In genomic region chr3:152330565-152330964, GRCh38 we compare ENCODE assay signal across 9 cellular contexts.
DNase-seq lines count a peak whose midpoint lies in the region; ATAC-seq and TF ChIP-seq lines count a peak whose summit lies in the region.
"Had no signal": no experiment of that assay in that cellular context is flagged by ENCODE, and none has a peak within 500 bp of the region (broad histone marks: within the 10 kb centered on the region; RNA-seq: fewer than 3 reads in every experiment).

No MANE protein-coding gene starts in this region.

- CTCF ChIA-PET in HCT116 (lab: Charles Lee), result interaction anchor here (1.5 kb wide), 1 partner anchor 304 kb away, joined by 3 read pairs; no protein-coding TSS in a partner anchor

- RAD21 ChIA-PET in HCT116 (lab: Charles Lee; ENCODE audit: low non-redundant PET in 1 of 2, low total read pairs in 2 of 2, uncharacterized antibody in 2 of 2, unreplicated experiment in 2 of 2), result no interaction called here

- H3K4me3 ChIP-seq in HCT116 (replicated peaks in 1 of 2; ENCODE audit: low read depth in 1 of 2, low read length in 2 of 2), result no peak overlapping the region

- H3K4me3 Mint-ChIP-seq in activated T-helper 17 cell treated with anti-CD3 and anti-CD28 coated beads, Interleukin-2, amount 50 U/mL, for 72 hours, result peak overlapping the region; percentile 71
- H3K4me3 Mint-ChIP-seq in immature natural killer cell, result peak overlapping the region in 4 of 5 donors; percentile 9 to 35 (median 20)
- peak overlapping the region; percentile 57 for H3K4me3 Mint-ChIP-seq in stimulated activated effector memory CD8-positive, alpha-beta T cell treated with anti-CD3 and anti-CD28 coated beads, Interleukin-12 subunit alpha, Interleukin-12 subunit beta, amount 100 ng/mL, for 72 hours

- H3K27me3 Mint-ChIP-seq in activated T-helper 17 cell treated with anti-CD3 and anti-CD28 coated beads, Interleukin-2, amount 50 U/mL, for 72 hours, result no peaks in the 10 kb centered on the region
- H3K27me3 Mint-ChIP-seq in immature natural killer cell (ENCODE audit: low read depth in 3 of 3), result peaks cover 0 to 2% (median 0%) of the 10 kb centered on the region in 3 donors

- peaks cover 99% of the 10 kb centered on the region for H3K79me2 ChIP-seq in HCT116 (ENCODE audit: insufficient read depth, low read length)

- no peak for DNase-seq in HCT116 (ENCODE audit: low read depth, low spot score)
- DNase-seq in immature natural killer cell, result no peak
- DNase-seq in stimulated activated effector memory CD8-positive, alpha-beta T cell treated with anti-CD3 and anti-CD28 coated beads, Interleukin-12 subunit alpha, Interleukin-12 subunit beta, amount 100 ng/mL, for 72 hours (ENCODE audit: low spot score in 2 of 2), result no peak
- no peak for DNase-seq in dedifferentiated amniotic fluid mesenchymal stem cell (ENCODE audit: extremely low spot score)
- no peak for DNase-seq in kidney tubule cell (ENCODE audit: low spot score)
- no peak for DNase-seq in NCI-H69 (lab: John Stamatoyannopoulos, UW)
- DNase-seq: NCI-H1092; stimulated activated naive CD4-positive, alpha-beta T cell had no signal

- no peaks in the 10 kb centered on the region for H3K27me3 ChIP-seq in HCT116 (ENCODE audit: insufficient read depth, low read length)

- H3K4me1 Mint-ChIP-seq in activated T-helper 17 cell treated with anti-CD3 and anti-CD28 coated beads, Interleukin-2, amount 50 U/mL, for 72 hours, result peaks cover 61% of the 10 kb centered on the region
- peaks cover 83 to 97% of the 10 kb centered on the region in 2 donors for H3K4me1 Mint-ChIP-seq in immature natural killer cell
- H3K4me1 Mint-ChIP-seq in stimulated activated effector memory CD8-positive, alpha-beta T cell treated with anti-CD3 and anti-CD28 coated beads, Interleukin-12 subunit alpha, Interleukin-12 subunit beta, amount 100 ng/mL, for 72 hours, result peaks cover 80% of the 10 kb centered on the region

- H3K9ac ChIP-seq in HCT116 (ENCODE audit: low read length), result peak overlapping the region; percentile 37

- H3K9me3 Mint-ChIP-seq in activated T-helper 17 cell treated with anti-CD3 and anti-CD28 coated beads, Interleukin-2, amount 50 U/mL, for 72 hours, result no peaks in the 10 kb centered on the region
- H3K9me3 Mint-ChIP-seq in immature natural killer cell, result no peaks in the 10 kb centered on the region
- H3K9me3 Mint-ChIP-seq in stimulated activated effector memory CD8-positive, alpha-beta T cell treated with anti-CD3 and anti-CD28 coated beads, Interleukin-12 subunit alpha, Interleukin-12 subunit beta, amount 100 ng/mL, for 72 hours, result no peaks in the 10 kb centered on the region

- POLR2A ChIA-PET in HCT116 (lab: Charles Lee), result interaction anchor here (1.2 kb wide), 1 partner anchor 62 kb away, joined by 5 read pairs; the partner anchor contains the start of gene MBNL1

- BruUV-seq in HCT116 (replicated peaks; lab: Mats Ljungman, UMichigan), result no TSS peak

- ATAC-seq in HCT116, result no peak
- no peak for ATAC-seq in activated T-helper 17 cell treated with anti-CD3 and anti-CD28 coated beads, Interleukin-2, amount 50 U/mL, for 72 hours (replicated peaks)
- ATAC-seq in stimulated activated effector memory CD8-positive, alpha-beta T cell treated with anti-CD3 and anti-CD28 coated beads, Interleukin-12 subunit alpha, Interleukin-12 subunit beta, amount 100 ng/mL, for 72 hours, result no peak

- no peak for TF ChIP-seq POLR2A in HCT116 (IDR thresholded peaks at IDR 0.05; ENCODE audit: borderline replicate concordance, extremely low read depth, insufficient read depth, insufficient read length)

- no peaks in the 10 kb centered on the region for H3K9me2 ChIP-seq in HCT116 (ENCODE audit: insufficient read depth)

- H3K9me3 ChIP-seq in HCT116 (ENCODE audit: control insufficient read depth in 1 of 2, insufficient read depth in 1 of 2, low read depth in 1 of 2, low read length in 2 of 2), result no peaks in the 10 kb centered on the region

- H3K27ac Mint-ChIP-seq in activated T-helper 17 cell treated with anti-CD3 and anti-CD28 coated beads, Interleukin-2, amount 50 U/mL, for 72 hours, result peak overlapping the region; percentile 93
- H3K27ac Mint-ChIP-seq in immature natural killer cell, result peak overlapping the region; percentile 21 to 72 (median 60)
- peak overlapping the region; percentile 89 for H3K27ac Mint-ChIP-seq in stimulated activated effector memory CD8-positive, alpha-beta T cell treated with anti-CD3 and anti-CD28 coated beads, Interleukin-12 subunit alpha, Interleukin-12 subunit beta, amount 100 ng/mL, for 72 hours

- intact Hi-C loops in HCT116 (cut with micrococcal nuclease), result no loop called here

- H3K4me1 ChIP-seq in HCT116 (ENCODE audit: control insufficient read depth in 1 of 2, insufficient read depth in 2 of 2, low read length in 2 of 2), result peaks cover 50 to 56% of the 10 kb centered on the region in 2 experiments

- H3K36me3 ChIP-seq in HCT116 (ENCODE audit: control insufficient read depth in 1 of 2, insufficient read depth in 2 of 2, low read length in 2 of 2), result peaks cover 0 to 8% of the 10 kb centered on the region in 2 experiments; a peak in 2 of 4 replicates

- TF ChIP-seq CTCF in HCT116 (IDR thresholded peaks at IDR 0.05 in 2 of 3, conservative IDR thresholded peaks at IDR 0.05 in 1 of 3; ENCODE audit: borderline replicate concordance in 1 of 3, insufficient read depth in 1 of 3, low read depth in 2 of 3, low read length in 2 of 3), result no peak

- 0 out of 2 replicates have a peak, but pooled peaks cover 6% of the 10 kb centered on the region for H4K20me1 ChIP-seq in HCT116 (ENCODE audit: insufficient read depth)

- H3K27ac ChIP-seq in HCT116 (ENCODE audit: low read depth, low read length), result peak overlapping the region; percentile 60; the same call in 1 of the 2 replicates

- H3K4me2 ChIP-seq in HCT116 (ENCODE audit: low read length), result peak overlapping the region; percentile 60

- no peak overlapping the region for H2AFZ ChIP-seq in HCT116 (ENCODE audit: low read depth, low read length, poor library complexity, severe bottlenecking)

- no peak for TF ChIP-seq RAD21 in HCT116 (IDR thresholded peaks at IDR 0.05; ENCODE audit: low read depth)

- H3K36me3 Mint-ChIP-seq in activated T-helper 17 cell treated with anti-CD3 and anti-CD28 coated beads, Interleukin-2, amount 50 U/mL, for 72 hours (ENCODE audit: low read depth), result peaks cover 82% of the 10 kb centered on the region
- H3K36me3 Mint-ChIP-seq in immature natural killer cell, result peaks cover 0 to 7% (median 4%) of the 10 kb centered on the region in 3 donors
- peaks cover 72% of the 10 kb centered on the region for H3K36me3 Mint-ChIP-seq in stimulated activated effector memory CD8-positive, alpha-beta T cell treated with anti-CD3 and anti-CD28 coated beads, Interleukin-12 subunit alpha, Interleukin-12 subunit beta, amount 100 ng/mL, for 72 hours

TF ChIP-seq in HCT116, 20 proteins besides CTCF, POLR2A, EP300 and RAD21:
- TF ChIP-seq CBX3 (IDR thresholded peaks at IDR 0.05; ENCODE audit: low read depth), result no peak
- TF ChIP-seq SIN3A (IDR thresholded peaks at IDR 0.05; ENCODE audit: low read depth), result no peak

Comparison
In these comparisons a context has a peak if more than half of its experiments do, and no peak if none do; other contexts are left out.
1. H3K4me3 Mint-ChIP-seq: peak in every context shown above with its lines; median percentile 71 in activated T-helper 17 cell treated with anti-CD3 and anti-CD28 coated beads, Interleukin-2, amount 50 U/mL, for 72 hours; 57 in stimulated activated effector memory CD8-positive, alpha-beta T cell treated with anti-CD3 and anti-CD28 coated beads, Interleukin-12 subunit alpha, Interleukin-12 subunit beta, amount 100 ng/mL, for 72 hours; 20 in immature natural killer cell.